Comparison of ENCODE assay signal across 9 cellular contexts in the genomic region with DNA sequence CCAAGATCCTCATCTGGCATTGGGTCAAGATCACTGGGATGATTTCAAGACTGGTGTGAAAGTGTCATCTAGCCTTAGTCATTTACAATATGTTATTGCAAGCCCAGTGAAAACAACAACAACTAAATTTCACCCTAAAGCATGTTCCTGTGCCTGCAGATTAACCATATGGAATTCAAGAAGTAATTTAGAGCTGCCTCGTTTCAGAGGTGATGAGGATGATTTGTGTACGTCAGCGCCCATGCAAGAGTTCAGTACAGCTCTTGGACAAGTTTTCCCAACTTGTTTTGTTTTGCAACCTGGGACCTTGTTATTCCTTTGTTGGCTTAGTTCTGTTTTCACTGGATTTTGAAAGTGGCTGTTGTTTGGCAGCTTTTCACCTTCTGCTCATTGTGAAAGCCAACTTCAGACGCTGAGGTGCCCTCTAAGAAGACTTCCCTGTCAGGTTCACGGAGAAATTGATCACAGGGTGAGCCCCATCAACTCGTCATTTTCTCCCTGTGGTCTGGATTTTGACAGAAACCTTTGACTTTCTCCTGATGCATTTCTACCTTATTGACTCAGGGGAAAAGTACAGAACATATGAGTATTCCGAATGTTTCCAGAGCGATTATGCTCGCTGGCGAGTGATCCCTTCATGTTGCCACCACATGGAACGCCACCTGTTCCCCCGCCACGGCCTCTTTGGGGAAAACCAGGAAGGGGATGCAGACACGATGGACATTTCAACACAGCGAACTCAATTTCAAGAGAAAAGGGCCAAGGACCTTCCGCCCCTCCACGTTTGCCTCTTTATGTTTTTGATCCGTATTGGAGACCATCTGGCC.
DNase-seq lines count a peak whose midpoint lies in the region; ATAC-seq, FAIRE-seq and TF ChIP-seq lines count a peak whose summit lies in the region.
"Had no signal": no experiment of that assay in that cellular context is flagged by ENCODE, and none has a peak within 500 bp of the region (broad histone marks: within the 10 kb centered on the region; RNA-seq: fewer than 3 reads in every experiment).

No MANE protein-coding gene starts in this region.

- H3K79me2 ChIP-seq in GM23248 (ENCODE audit: insufficient read depth) (no peaks in the 10 kb centered on the region), PC-9 (ENCODE audit: low read depth) (no peaks in the 10 kb centered on the region)

- no peak for FAIRE-seq in frontal cortex (lab: Jason Lieb, UNC)

- no peaks in the 10 kb centered on the region for H3K9me2 ChIP-seq in GM23248 (ENCODE audit: insufficient read depth)
- H3K9me2 ChIP-seq in PC-9 (ENCODE audit: insufficient read depth), result no peaks in the 10 kb centered on the region

- POLR2A ChIA-PET in PC-9 (lab: Charles Lee; ENCODE audit: unreplicated experiment), result no interaction called here
- POLR2A ChIA-PET in CD4-positive, alpha-beta memory T cell (lab: Charles Lee; ENCODE audit: partially characterized antibody), result no interaction called here

- no peaks in the 10 kb centered on the region for H3K9me3 ChIP-seq in GM23248 (ENCODE audit: low read depth)
- H3K9me3 ChIP-seq in PC-9 (ENCODE audit: insufficient read depth, low read depth), result 0 out of 2 replicates have a peak, but pooled peaks cover 7% of the 10 kb centered on the region
- no peaks in the 10 kb centered on the region for H3K9me3 ChIP-seq in gastrocnemius medialis
- no peaks in the 10 kb centered on the region for H3K9me3 ChIP-seq in CD4-positive, alpha-beta memory T cell (ENCODE audit: control insufficient read depth in 1 of 2, low read length in 2 of 2)

- TF ChIP-seq POLR2A in gastrocnemius medialis (IDR thresholded peaks at IDR 0.05), result no peak

- H3K27me3 ChIP-seq in GM23248 (replicated peaks; ENCODE audit: insufficient read depth), result no peaks in the 10 kb centered on the region
- peaks cover 51% of the 10 kb centered on the region for H3K27me3 ChIP-seq in PC-9 (ENCODE audit: insufficient read depth, low read depth)
- no peaks in the 10 kb centered on the region for H3K27me3 ChIP-seq in gastrocnemius medialis
- H3K27me3 ChIP-seq in CD4-positive, alpha-beta memory T cell (ENCODE audit: insufficient read depth, low read length), result no peaks in the 10 kb centered on the region

- H3K27ac Mint-ChIP-seq in CD4-positive, alpha-beta memory T cell, result peak overlapping the region in 1 of 7 donors; percentile 70

- H3K4me2 ChIP-seq in GM23248 (ENCODE audit: unreplicated experiment) (peak overlapping the region; percentile 63), PC-9 (peak overlapping the region; percentile 58; the same call in 1 of the 2 replicates)

- intact Hi-C loops in PC-9 (cut with micrococcal nuclease; ENCODE audit: unreplicated experiment), result no loop called here
- intact Hi-C loops in gastrocnemius medialis (cut with DNase I; ENCODE audit: low total_unique reads), result loop anchor here (5.0 to 10.0 kb wide), 2 partner anchors 87 to 721 kb away; partner anchors contain the start of genes FBXO31 and FOXL1
- intact Hi-C loops in CD4-positive, alpha-beta memory T cell (cut with micrococcal nuclease), result no loop called here

- BruUV-seq in PC-9 (replicated peaks; lab: Mats Ljungman, UMichigan), result no TSS peak

- peak; percentile 67 to 72 for ATAC-seq in gastrocnemius medialis

- H3K36me3 Mint-ChIP-seq in CD4-positive, alpha-beta memory T cell, result no peaks in the 10 kb centered on the region

- CTCF ChIA-PET in PC-9 (lab: Charles Lee), result no interaction called here
- CTCF ChIA-PET in CD4-positive, alpha-beta memory T cell (lab: Charles Lee; ENCODE audit: partially characterized antibody), result no interaction called here

- peak overlapping the region; percentile 96 for H3K27ac ChIP-seq in GM23248
- peak overlapping the region; percentile 38 for H3K27ac ChIP-seq in PC-9
- H3K27ac ChIP-seq in gastrocnemius medialis, result peak overlapping the region; percentile 82 to 96 (median 90)
- no peak overlapping the region for H3K27ac ChIP-seq in CD4-positive, alpha-beta memory T cell (ENCODE audit: low read depth, low read length)
- H3K27ac ChIP-seq: sigmoid colon had no signal

- H2AFZ ChIP-seq in GM23248 (no peak overlapping the region), PC-9 (no peak overlapping the region)

- no peak for TF ChIP-seq CTCF in PC-9 (conservative IDR thresholded peaks at IDR 0.05)
- TF ChIP-seq CTCF in gastrocnemius medialis (IDR thresholded peaks at IDR 0.05 in 4 of 5, conservative IDR thresholded peaks at IDR 0.05 in 1 of 5), result no peak

- peak overlapping the region; percentile 79 for H3K9ac ChIP-seq in GM23248

- H3K27me3 Mint-ChIP-seq in CD4-positive, alpha-beta memory T cell, result peaks cover 2 to 8% of the 10 kb centered on the region in 2 donors

- WGBS in GM23248 (ENCODE audit: low coverage in 1 of 2, low lambda C conversion rate in 2 of 2, missing lambda C conversion rate in 2 of 2), 2 experiments, result 11 to 17% methylated on average over 18 of the region's 18 CpGs

- peaks cover 0 to 15% (median 5%) of the 10 kb centered on the region in 8 donors for H3K9me3 Mint-ChIP-seq in CD4-positive, alpha-beta memory T cell

- peaks cover 50% of the 10 kb centered on the region for H3F3A ChIP-seq in GM23248 (ENCODE audit: insufficient read depth)
- H3F3A ChIP-seq in PC-9 (ENCODE audit: insufficient read depth, low read depth), result no peaks in the 10 kb centered on the region

- no peak overlapping the region for H3K4me3 Mint-ChIP-seq in CD4-positive, alpha-beta memory T cell

- peak overlapping the region; percentile 50 for H3K4me3 ChIP-seq in GM23248
- no peak overlapping the region for H3K4me3 ChIP-seq in PC-9
- peak overlapping the region in 2 of 4 donors; percentile 29 to 37 for H3K4me3 ChIP-seq in gastrocnemius medialis
- H3K4me3 ChIP-seq in CD4-positive, alpha-beta memory T cell (ENCODE audit: low read length in 2 of 2), result no peak overlapping the region
- H3K4me3 ChIP-seq: sigmoid colon had no signal

- DNase-seq in GM23248 (peak; percentile 71), PC-9 (no peak), dermis blood vessel endothelial cell (peak; percentile 27), gastrocnemius medialis (peak; percentile 67 to 76), amygdala (lab: John Stamatoyannopoulos, UW) (no peak), frontal cortex (ENCODE audit: low spot score in 2 of 2) (no peak)
- DNase-seq in CD4-positive, alpha-beta memory T cell, result no peak
- DNase-seq: NCI-H446, sigmoid colon had no signal

- in situ Hi-C loops in GM23248 (cut with MboI) (no loop called here), gastrocnemius medialis (cut with MboI; ENCODE audit: low sequenced_read_pairs in 4 of 4) (no loop called here)

- no peaks in the 10 kb centered on the region for H4K20me1 ChIP-seq in GM23248 (ENCODE audit: insufficient read depth)
- no peaks in the 10 kb centered on the region for H4K20me1 ChIP-seq in PC-9 (ENCODE audit: insufficient read depth)

- peaks cover 4 to 10% (median 9%) of the 10 kb centered on the region in 4 donors for H3K4me1 Mint-ChIP-seq in CD4-positive, alpha-beta memory T cell

- H3K36me3 ChIP-seq in GM23248 (ENCODE audit: low read depth), result no peaks in the 10 kb centered on the region
- no peaks in the 10 kb centered on the region for H3K36me3 ChIP-seq in PC-9 (ENCODE audit: low read depth)
- H3K36me3 ChIP-seq in gastrocnemius medialis, result no peaks in the 10 kb centered on the region
- no peaks in the 10 kb centered on the region for H3K36me3 ChIP-seq in CD4-positive, alpha-beta memory T cell (ENCODE audit: insufficient read depth, low read length)
- H3K36me3 ChIP-seq: sigmoid colon had no signal

- peaks cover 59% of the 10 kb centered on the region for H3K4me1 ChIP-seq in GM23248 (ENCODE audit: insufficient read depth)
- H3K4me1 ChIP-seq in PC-9 (replicated peaks; ENCODE audit: insufficient read depth), result peaks cover 13% of the 10 kb centered on the region; the same call in 1 of the 2 replicates
- peaks cover 46 to 87% of the 10 kb centered on the region in 2 donors for H3K4me1 ChIP-seq in gastrocnemius medialis
- H3K4me1 ChIP-seq in CD4-positive, alpha-beta memory T cell (ENCODE audit: insufficient read depth, low read length), result peaks cover 5% of the 10 kb centered on the region
- H3K4me1 ChIP-seq: sigmoid colon had no signal

Comparison
In these comparisons a context has a peak if more than half of its experiments do, and no peak if none do; other contexts are left out.
1. DNase-seq: peak in GM23248 (single experiment), dermis blood vessel endothelial cell (single experiment) and gastrocnemius medialis (2 of 2); none in PC-9 (0 of 2), amygdala (0 of 56), frontal cortex (0 of 2) and CD4-positive, alpha-beta memory T cell (0 of 5).